ENCODE assay signal across 33 cellular contexts in genomic region chr14:83462759-83463158, GRCh38.
"Had no signal": no experiment of that assay in that cellular context is flagged by ENCODE, and none has a peak within 500 bp of the region (broad histone marks: within the 10 kb centered on the region; RNA-seq: fewer than 3 reads in every experiment).

No MANE protein-coding gene starts in this region.

- H3K4me3 Mint-ChIP-seq: activated B cell treated with CpG ODN at 0.5 μM for 24 hours; activated CD4-positive, alpha-beta memory T cell treated with anti-CD3 and anti-CD28 coated beads for 36 hours; activated CD4-positive, alpha-beta T cell treated with anti-CD3 and anti-CD28 coated beads, Interleukin-2, amount 10 ng/mL, durations not matched to agents 24 days and 14 days; activated CD8-positive, alpha-beta T cell treated with anti-CD3 and anti-CD28 coated beads for 36 hours; activated naive CD4-positive, alpha-beta T cell treated with anti-CD3 and anti-CD28 coated beads for 36 hours; activated naive CD8-positive, alpha-beta T cell treated with anti-CD3 and anti-CD28 coated beads for 36 hours; activated T-cell treated with anti-CD3 and anti-CD28 coated beads, Interleukin-2, amount 50 U/mL, for 4 hours; activated T-cell treated with anti-CD3 and anti-CD28 coated beads, Interleukin-2, amount 50 U/mL, for 72 hours; activated T-helper 1 cell treated with anti-CD3 and anti-CD28 coated beads, Interleukin-12 subunit alpha, Interleukin-12 subunit beta, Interleukin-2, Interleukin-4 antibody, amounts not matched to agents 30 ng/mL and 10 ng/mL and 1 ng/mL, durations not matched to agents 14 hours and 24 hours and 36 hours; activated T-helper 17 cell treated with anti-CD3 and anti-CD28 coated beads, Interleukin-2, amount 50 U/mL, for 72 hours; central memory CD8-positive, alpha-beta T cell; T-helper 1 cell treated with Interleukin-12 subunit alpha and Interleukin-12 subunit beta and Interleukin-4 antibody, amounts not matched to agents 30 μg/mL and 1 μg/mL, for 36 hours; T-helper 2 cell treated with Interferon-gamma antibody and Interleukin-4, amounts not matched to agents 5 μg/mL and 100 μg/mL, for 36 hours had no signal

- H3K27me3 Mint-ChIP-seq: activated B cell treated with CpG ODN at 0.5 μM for 24 hours; activated CD4-positive, alpha-beta memory T cell treated with anti-CD3 and anti-CD28 coated beads for 36 hours; activated CD4-positive, alpha-beta T cell treated with anti-CD3 and anti-CD28 coated beads, Interleukin-2, amount 10 ng/mL, durations not matched to agents 24 days and 14 days; activated CD8-positive, alpha-beta T cell treated with anti-CD3 and anti-CD28 coated beads for 36 hours; activated naive CD8-positive, alpha-beta T cell treated with anti-CD3 and anti-CD28 coated beads for 36 hours; activated T-helper 17 cell treated with anti-CD3 and anti-CD28 coated beads, Interleukin-2, amount 50 U/mL, for 72 hours; central memory CD8-positive, alpha-beta T cell had no signal

- H3K4me1 ChIP-seq: adrenal gland, body of pancreas had no signal

- H3K4me3 ChIP-seq: adrenal gland, body of pancreas, cardiac muscle cell had no signal

- H3K4me1 Mint-ChIP-seq: activated B cell treated with CpG ODN at 0.5 μM for 24 hours; activated CD4-positive, alpha-beta T cell treated with anti-CD3 and anti-CD28 coated beads, Interleukin-2, amount 10 ng/mL, durations not matched to agents 24 days and 14 days; activated naive CD8-positive, alpha-beta T cell treated with anti-CD3 and anti-CD28 coated beads for 36 hours; activated T-helper 17 cell treated with anti-CD3 and anti-CD28 coated beads, Interleukin-2, amount 50 U/mL, for 72 hours; central memory CD8-positive, alpha-beta T cell had no signal

- H3K27ac Mint-ChIP-seq: activated B cell treated with CpG ODN at 0.5 μM for 24 hours; activated CD4-positive, alpha-beta memory T cell treated with anti-CD3 and anti-CD28 coated beads for 36 hours; activated CD4-positive, alpha-beta T cell treated with anti-CD3 and anti-CD28 coated beads, Interleukin-2, amount 10 ng/mL, durations not matched to agents 24 days and 14 days; activated CD8-positive, alpha-beta T cell treated with anti-CD3 and anti-CD28 coated beads for 36 hours; activated naive CD4-positive, alpha-beta T cell treated with anti-CD3 and anti-CD28 coated beads for 36 hours; activated naive CD4-positive, alpha-beta T cell treated with anti-CD3 and anti-CD28 coated beads, Interleukin-2, amount 50 U/mL, for 72 hours; activated naive CD8-positive, alpha-beta T cell treated with anti-CD3 and anti-CD28 coated beads for 36 hours; activated T-cell treated with anti-CD3 and anti-CD28 coated beads, Interleukin-2, amount 50 U/mL, for 72 hours; activated T-helper 1 cell treated with anti-CD3 and anti-CD28 coated beads, Interleukin-12 subunit alpha, Interleukin-12 subunit beta, Interleukin-2, Interleukin-4 antibody, amounts not matched to agents 30 ng/mL and 10 ng/mL and 1 ng/mL, durations not matched to agents 14 hours and 24 hours and 36 hours; activated T-helper 17 cell treated with anti-CD3 and anti-CD28 coated beads, Interleukin-2, amount 50 U/mL, for 72 hours; T-helper 1 cell treated with Interleukin-12 subunit alpha and Interleukin-12 subunit beta and Interleukin-4 antibody, amounts not matched to agents 30 μg/mL and 1 μg/mL, for 36 hours; T-helper 2 cell treated with Interferon-gamma antibody and Interleukin-4, amounts not matched to agents 5 μg/mL and 100 μg/mL, for 36 hours had no signal

- ATAC-seq: activated CD8-positive, alpha-beta T cell treated with anti-CD3 and anti-CD28 coated beads for 36 hours; activated naive CD4-positive, alpha-beta T cell treated with anti-CD3 and anti-CD28 coated beads, Interleukin-2, amount 50 U/mL, for 72 hours; activated T-cell treated with anti-CD3 and anti-CD28 coated beads, Interleukin-2, amount 50 U/mL, for 4 hours; activated T-cell treated with anti-CD3 and anti-CD28 coated beads, Interleukin-2, amount 50 U/mL, for 72 hours; activated T-helper 17 cell treated with anti-CD3 and anti-CD28 coated beads, Interleukin-2, amount 50 U/mL, for 72 hours had no signal

- H3K36me3 Mint-ChIP-seq: activated CD4-positive, alpha-beta memory T cell treated with anti-CD3 and anti-CD28 coated beads for 36 hours; activated naive CD8-positive, alpha-beta T cell treated with anti-CD3 and anti-CD28 coated beads for 36 hours had no signal

- H3K27me3 ChIP-seq: adrenal gland, body of pancreas, brain microvascular endothelial cell, cardiac muscle cell had no signal

- H3K36me3 ChIP-seq: adrenal gland, brain microvascular endothelial cell, cardiac muscle cell had no signal

- H3K27ac ChIP-seq: adrenal gland, body of pancreas, brain microvascular endothelial cell, cardiac muscle cell, VCaP had no signal

- H3K9me3 ChIP-seq: adrenal gland had no signal

- DNase-seq: activated B cell treated with CpG ODN at 0.5 μM for 24 hours; activated CD4-positive, alpha-beta memory T cell treated with anti-CD3 and anti-CD28 coated beads for 36 hours; activated CD4-positive, alpha-beta T cell treated with anti-CD3 and anti-CD28 coated beads for 4 hours; activated CD4-positive, alpha-beta T cell treated with anti-CD3 and anti-CD28 coated beads, Interleukin-2, amount 50 U/mL, for 1 hour; activated CD4-positive, alpha-beta T cell treated with anti-CD3 and anti-CD28 coated beads, Interleukin-2, amount 50 U/mL, for 4 hours; activated CD4-positive, CD25-positive, alpha-beta regulatory T cell treated with anti-CD3 and anti-CD28 coated beads, Interleukin-2, amount 50 U/mL, for 72 hours; activated CD8-positive, alpha-beta memory T cell treated with anti-CD3 and anti-CD28 coated beads, Interleukin-2, amount 50 U/mL, for 4 hours; activated effector memory CD4-positive, alpha-beta T cell treated with anti-CD3 and anti-CD28 coated beads, Interleukin-2, amount 50 U/mL, for 16 hours; activated gamma-delta T cell treated with Interleukin-2 at 50 U/mL for 16 hours; activated naive CD4-positive, alpha-beta T cell; activated naive CD4-positive, alpha-beta T cell treated with anti-CD3 and anti-CD28 coated beads, Interleukin-2, amount 50 U/mL, for 16 hours; activated naive CD8-positive, alpha-beta T cell treated with anti-CD3 and anti-CD28 coated beads for 36 hours; activated T-cell treated with anti-CD3 and anti-CD28 coated beads for 4 hours; activated T-cell treated with anti-CD3 and anti-CD28 coated beads, Interleukin-2, amount 50 U/mL, for 1 hour; activated T-cell treated with anti-CD3 and anti-CD28 coated beads, Interleukin-2, amount 50 U/mL, for 4 hours; aorta; cerebellar nuclear complex; T-helper 9 cell had no signal
